Comparison of ENCODE assay signal across 2 cellular contexts in the genomic region with DNA sequence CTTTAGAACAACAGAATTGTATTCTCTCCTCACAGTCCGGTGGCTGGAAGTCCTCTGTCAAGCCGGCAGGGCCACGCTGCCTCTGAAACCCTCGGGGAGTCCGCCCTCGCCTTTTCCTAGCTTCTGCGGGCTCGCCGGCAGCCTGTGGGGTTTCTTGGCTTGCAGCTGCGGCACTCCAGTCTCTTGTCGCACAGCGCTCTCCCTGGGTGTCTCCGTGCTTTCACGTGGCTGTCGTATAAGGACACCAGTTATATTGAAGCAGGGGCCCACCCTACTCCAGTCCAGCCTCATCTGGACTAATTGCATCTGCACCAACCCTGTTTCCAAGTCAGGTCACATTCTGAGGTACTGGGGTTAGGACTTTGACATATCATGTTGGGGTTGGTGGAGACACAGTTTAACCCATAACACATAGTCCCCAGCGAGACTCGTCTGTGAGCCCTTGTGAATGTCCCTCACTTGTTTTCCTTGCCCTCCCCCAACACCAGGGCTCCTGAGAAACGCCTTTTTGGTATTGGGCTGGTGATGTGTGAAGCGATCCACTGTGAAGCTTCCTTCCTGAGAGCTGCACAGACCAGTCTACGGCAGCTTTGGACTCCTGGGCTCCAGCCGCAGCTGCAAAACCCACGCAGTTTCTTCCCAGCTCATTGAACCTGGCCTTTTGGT.
TF ChIP-seq lines count a peak whose summit lies in the region.

No MANE protein-coding gene starts in this region.

TF ChIP-seq in liver, 16 proteins besides CTCF, POLR2A, EP300 and RAD21:
- TF ChIP-seq, protein P1, sequence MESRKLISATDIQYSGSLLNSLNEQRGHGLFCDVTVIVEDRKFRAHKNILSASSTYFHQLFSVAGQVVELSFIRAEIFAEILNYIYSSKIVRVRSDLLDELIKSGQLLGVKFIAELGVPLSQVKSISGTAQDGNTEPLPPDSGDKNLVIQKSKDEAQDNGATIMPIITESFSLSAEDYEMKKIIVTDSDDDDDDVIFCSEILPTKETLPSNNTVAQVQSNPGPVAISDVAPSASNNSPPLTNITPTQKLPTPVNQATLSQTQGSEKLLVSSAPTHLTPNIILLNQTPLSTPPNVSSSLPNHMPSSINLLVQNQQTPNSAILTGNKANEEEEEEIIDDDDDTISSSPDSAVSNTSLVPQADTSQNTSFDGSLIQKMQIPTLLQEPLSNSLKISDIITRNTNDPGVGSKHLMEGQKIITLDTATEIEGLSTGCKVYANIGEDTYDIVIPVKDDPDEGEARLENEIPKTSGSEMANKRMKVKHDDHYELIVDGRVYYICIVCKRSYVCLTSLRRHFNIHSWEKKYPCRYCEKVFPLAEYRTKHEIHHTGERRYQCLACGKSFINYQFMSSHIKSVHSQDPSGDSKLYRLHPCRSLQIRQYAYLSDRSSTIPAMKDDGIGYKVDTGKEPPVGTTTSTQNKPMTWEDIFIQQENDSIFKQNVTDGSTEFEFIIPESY (IDR thresholded peaks at IDR 0.05), result no peak
- TF ChIP-seq RXRA (IDR thresholded peaks at IDR 0.05), result no peak
- TF ChIP-seq HNF4A (conservative IDR thresholded peaks at IDR 0.05), result no peak
- no peak for TF ChIP-seq NR2F2 (IDR thresholded peaks at IDR 0.05)
- TF ChIP-seq, protein P2, sequence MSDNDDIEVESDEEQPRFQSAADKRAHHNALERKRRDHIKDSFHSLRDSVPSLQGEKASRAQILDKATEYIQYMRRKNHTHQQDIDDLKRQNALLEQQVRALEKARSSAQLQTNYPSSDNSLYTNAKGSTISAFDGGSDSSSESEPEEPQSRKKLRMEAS (IDR thresholded peaks at IDR 0.05), result no peak
- TF ChIP-seq, protein P3, sequence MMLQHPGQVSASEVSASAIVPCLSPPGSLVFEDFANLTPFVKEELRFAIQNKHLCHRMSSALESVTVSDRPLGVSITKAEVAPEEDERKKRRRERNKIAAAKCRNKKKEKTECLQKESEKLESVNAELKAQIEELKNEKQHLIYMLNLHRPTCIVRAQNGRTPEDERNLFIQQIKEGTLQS (IDR thresholded peaks at IDR 0.05), result no peak
- no peak for TF ChIP-seq JUND (IDR thresholded peaks at IDR 0.05)
- TF ChIP-seq, protein P4, sequence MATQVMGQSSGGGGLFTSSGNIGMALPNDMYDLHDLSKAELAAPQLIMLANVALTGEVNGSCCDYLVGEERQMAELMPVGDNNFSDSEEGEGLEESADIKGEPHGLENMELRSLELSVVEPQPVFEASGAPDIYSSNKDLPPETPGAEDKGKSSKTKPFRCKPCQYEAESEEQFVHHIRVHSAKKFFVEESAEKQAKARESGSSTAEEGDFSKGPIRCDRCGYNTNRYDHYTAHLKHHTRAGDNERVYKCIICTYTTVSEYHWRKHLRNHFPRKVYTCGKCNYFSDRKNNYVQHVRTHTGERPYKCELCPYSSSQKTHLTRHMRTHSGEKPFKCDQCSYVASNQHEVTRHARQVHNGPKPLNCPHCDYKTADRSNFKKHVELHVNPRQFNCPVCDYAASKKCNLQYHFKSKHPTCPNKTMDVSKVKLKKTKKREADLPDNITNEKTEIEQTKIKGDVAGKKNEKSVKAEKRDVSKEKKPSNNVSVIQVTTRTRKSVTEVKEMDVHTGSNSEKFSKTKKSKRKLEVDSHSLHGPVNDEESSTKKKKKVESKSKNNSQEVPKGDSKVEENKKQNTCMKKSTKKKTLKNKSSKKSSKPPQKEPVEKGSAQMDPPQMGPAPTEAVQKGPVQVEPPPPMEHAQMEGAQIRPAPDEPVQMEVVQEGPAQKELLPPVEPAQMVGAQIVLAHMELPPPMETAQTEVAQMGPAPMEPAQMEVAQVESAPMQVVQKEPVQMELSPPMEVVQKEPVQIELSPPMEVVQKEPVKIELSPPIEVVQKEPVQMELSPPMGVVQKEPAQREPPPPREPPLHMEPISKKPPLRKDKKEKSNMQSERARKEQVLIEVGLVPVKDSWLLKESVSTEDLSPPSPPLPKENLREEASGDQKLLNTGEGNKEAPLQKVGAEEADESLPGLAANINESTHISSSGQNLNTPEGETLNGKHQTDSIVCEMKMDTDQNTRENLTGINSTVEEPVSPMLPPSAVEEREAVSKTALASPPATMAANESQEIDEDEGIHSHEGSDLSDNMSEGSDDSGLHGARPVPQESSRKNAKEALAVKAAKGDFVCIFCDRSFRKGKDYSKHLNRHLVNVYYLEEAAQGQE (IDR thresholded peaks at IDR 0.05), result no peak
- no peak for TF ChIP-seq EGR1 (IDR thresholded peaks at IDR 0.05; ENCODE audit: low read depth in 2 of 2)
- no peak for TF ChIP-seq YY1 (IDR thresholded peaks at IDR 0.05)
- TF ChIP-seq HNF4G (IDR thresholded peaks at IDR 0.05), result no peak
- TF ChIP-seq GABPA (IDR thresholded peaks at IDR 0.05 in 1 of 2, conservative IDR thresholded peaks at IDR 0.05 in 1 of 2), result no peak
- TF ChIP-seq FOXA2 (IDR thresholded peaks at IDR 0.05), result no peak
- no peak for TF ChIP-seq FOXA1 (IDR thresholded peaks at IDR 0.05)
TF ChIP-seq in liver: peak in this region for 0.

TF ChIP-seq in HepG2, 621 proteins besides CTCF, POLR2A, EP300 and RAD21:
- TF ChIP-seq ZNF83 (CRISPR knock-in tag; IDR thresholded peaks at IDR 0.05; ENCODE audit: borderline replicate concordance) (no peak), ZNF367 (CRISPR knock-in tag; IDR thresholded peaks at IDR 0.05; ENCODE audit: borderline replicate concordance) (no peak), RFX1 (IDR thresholded peaks at IDR 0.05) (no peak), ZFP1 (CRISPR knock-in tag; IDR thresholded peaks at IDR 0.05) (no peak), SRSF4 (IDR thresholded peaks at IDR 0.05; ENCODE audit: low read depth, low read length, poor library complexity, severe bottlenecking) (no peak), ELF3 (CRISPR knock-in tag; IDR thresholded peaks at IDR 0.05) (no peak), NFRKB (IDR thresholded peaks at IDR 0.05) (no peak), ZNF121 (CRISPR knock-in tag; IDR thresholded peaks at IDR 0.05) (no peak), KDM5A (IDR thresholded peaks at IDR 0.05; ENCODE audit: borderline replicate concordance, low read length) (no peak), ZNF850 (CRISPR knock-in tag; conservative IDR thresholded peaks at IDR 0.05) (no peak), NONO (IDR thresholded peaks at IDR 0.05) (no peak), NONO (CRISPR knock-in tag; conservative IDR thresholded peaks at IDR 0.05) (no peak), RBM22 (optimal IDR thresholded peaks at IDR 0.05; ENCODE audit: low read length) (no peak)
- TF ChIP-seq, protein P5, sequence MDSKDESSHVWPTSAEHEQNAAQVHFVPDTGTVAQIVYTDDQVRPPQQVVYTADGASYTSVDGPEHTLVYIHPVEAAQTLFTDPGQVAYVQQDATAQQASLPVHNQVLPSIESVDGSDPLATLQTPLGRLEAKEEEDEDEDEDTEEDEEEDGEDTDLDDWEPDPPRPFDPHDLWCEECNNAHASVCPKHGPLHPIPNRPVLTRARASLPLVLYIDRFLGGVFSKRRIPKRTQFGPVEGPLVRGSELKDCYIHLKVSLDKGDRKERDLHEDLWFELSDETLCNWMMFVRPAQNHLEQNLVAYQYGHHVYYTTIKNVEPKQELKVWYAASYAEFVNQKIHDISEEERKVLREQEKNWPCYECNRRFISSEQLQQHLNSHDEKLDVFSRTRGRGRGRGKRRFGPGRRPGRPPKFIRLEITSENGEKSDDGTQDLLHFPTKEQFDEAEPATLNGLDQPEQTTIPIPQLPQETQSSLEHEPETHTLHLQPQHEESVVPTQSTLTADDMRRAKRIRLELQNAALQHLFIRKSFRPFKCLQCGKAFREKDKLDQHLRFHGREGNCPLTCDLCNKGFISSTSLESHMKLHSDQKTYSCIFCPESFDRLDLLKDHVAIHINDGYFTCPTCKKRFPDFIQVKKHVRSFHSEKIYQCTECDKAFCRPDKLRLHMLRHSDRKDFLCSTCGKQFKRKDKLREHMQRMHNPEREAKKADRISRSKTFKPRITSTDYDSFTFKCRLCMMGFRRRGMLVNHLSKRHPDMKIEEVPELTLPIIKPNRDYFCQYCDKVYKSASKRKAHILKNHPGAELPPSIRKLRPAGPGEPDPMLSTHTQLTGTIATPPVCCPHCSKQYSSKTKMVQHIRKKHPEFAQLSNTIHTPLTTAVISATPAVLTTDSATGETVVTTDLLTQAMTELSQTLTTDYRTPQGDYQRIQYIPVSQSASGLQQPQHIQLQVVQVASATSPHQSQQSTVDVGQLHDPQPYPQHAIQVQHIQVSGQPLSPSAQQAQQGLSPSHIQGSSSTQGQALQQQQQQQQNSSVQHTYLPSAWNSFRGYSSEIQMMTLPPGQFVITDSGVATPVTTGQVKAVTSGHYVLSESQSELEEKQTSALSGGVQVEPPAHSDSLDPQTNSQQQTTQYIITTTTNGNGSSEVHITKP (CRISPR knock-in tag; IDR thresholded peaks at IDR 0.05; ENCODE audit: low read depth), result no peak
- TF ChIP-seq, protein P6, sequence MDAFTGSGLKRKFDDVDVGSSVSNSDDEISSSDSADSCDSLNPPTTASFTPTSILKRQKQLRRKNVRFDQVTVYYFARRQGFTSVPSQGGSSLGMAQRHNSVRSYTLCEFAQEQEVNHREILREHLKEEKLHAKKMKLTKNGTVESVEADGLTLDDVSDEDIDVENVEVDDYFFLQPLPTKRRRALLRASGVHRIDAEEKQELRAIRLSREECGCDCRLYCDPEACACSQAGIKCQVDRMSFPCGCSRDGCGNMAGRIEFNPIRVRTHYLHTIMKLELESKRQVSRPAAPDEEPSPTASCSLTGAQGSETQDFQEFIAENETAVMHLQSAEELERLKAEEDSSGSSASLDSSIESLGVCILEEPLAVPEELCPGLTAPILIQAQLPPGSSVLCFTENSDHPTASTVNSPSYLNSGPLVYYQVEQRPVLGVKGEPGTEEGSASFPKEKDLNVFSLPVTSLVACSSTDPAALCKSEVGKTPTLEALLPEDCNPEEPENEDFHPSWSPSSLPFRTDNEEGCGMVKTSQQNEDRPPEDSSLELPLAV (CRISPR knock-in tag; conservative IDR thresholded peaks at IDR 0.05; ENCODE audit: low read depth), result no peak
- TF ChIP-seq, protein P7, sequence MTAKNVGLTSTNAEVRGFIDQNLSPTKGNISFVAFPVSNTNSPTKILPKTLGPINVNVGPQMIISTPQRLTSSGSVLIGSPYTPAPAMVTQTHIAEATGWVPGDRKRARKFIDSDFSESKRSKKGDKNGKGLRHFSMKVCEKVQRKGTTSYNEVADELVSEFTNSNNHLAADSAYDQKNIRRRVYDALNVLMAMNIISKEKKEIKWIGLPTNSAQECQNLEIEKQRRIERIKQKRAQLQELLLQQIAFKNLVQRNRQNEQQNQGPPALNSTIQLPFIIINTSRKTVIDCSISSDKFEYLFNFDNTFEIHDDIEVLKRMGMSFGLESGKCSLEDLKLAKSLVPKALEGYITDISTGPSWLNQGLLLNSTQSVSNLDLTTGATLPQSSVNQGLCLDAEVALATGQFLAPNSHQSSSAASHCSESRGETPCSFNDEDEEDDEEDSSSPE (CRISPR knock-in tag; IDR thresholded peaks at IDR 0.05), result no peak
- TF ChIP-seq, protein P8, sequence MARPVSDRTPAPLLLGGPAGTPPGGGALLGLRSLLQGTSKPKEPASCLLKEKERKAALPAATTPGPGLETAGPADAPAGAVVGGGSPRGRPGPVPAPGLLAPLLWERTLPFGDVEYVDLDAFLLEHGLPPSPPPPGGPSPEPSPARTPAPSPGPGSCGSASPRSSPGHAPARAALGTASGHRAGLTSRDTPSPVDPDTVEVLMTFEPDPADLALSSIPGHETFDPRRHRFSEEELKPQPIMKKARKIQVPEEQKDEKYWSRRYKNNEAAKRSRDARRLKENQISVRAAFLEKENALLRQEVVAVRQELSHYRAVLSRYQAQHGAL (CRISPR knock-in tag; IDR thresholded peaks at IDR 0.05; ENCODE audit: not compliant biosample characterization), result no peak
